Comparison of ENCODE assay signal across 8 cellular contexts in genomic region chr11:117817213-117818035, GRCh38.
DNase-seq lines count a peak whose midpoint lies in the region; ATAC-seq and TF ChIP-seq lines count a peak whose summit lies in the region.

No MANE protein-coding gene starts in this region.

- peak overlapping the region; percentile 39 for H3K27ac ChIP-seq in epithelial cell of prostate
- H3K27ac ChIP-seq in mucosa of rectum (ENCODE audit: low read depth in 2 of 2, low read length in 2 of 2) = peak overlapping the region in 1 of 2 donors; percentile 87

- H3K9ac ChIP-seq in mucosa of rectum (ENCODE audit: low read depth in 1 of 2, low read length in 2 of 2) = peak overlapping the region; percentile 24 to 25

- peaks cover 37 to 44% of the 10 kb centered on the region in 2 donors for H3K4me1 ChIP-seq in mucosa of rectum (ENCODE audit: control insufficient read depth in 2 of 2, insufficient read depth in 2 of 2, low read length in 2 of 2)

- no peaks in the 10 kb centered on the region for H3K36me3 ChIP-seq in mucosa of rectum (ENCODE audit: control insufficient read depth in 2 of 2, insufficient read depth in 2 of 2, low read length in 2 of 2)

- H3K4me3 ChIP-seq in GM12865 (ENCODE audit: low read depth, low read length) (peak overlapping the region; percentile 56), mucosa of rectum (ENCODE audit: low read length in 2 of 2) (peak overlapping the region in 1 of 2 donors; percentile 33)

- DNase-seq in GM12865 (ENCODE audit: low read depth) (peak; percentile 89), HS-5 (ENCODE audit: low read depth) (peak; percentile 38), NOMO-1 treated with dmso at 0.1 percent for 144 hours (lab: John Stamatoyannopoulos, UW; ENCODE audit: unreplicated experiment) (peak; percentile 56), epithelial cell of prostate (ENCODE audit: low read depth, low spot score) (no peak)
- peak; percentile 89 for DNase-seq in activated CD8-positive, alpha-beta memory T cell treated with anti-CD3 and anti-CD28 coated beads, Interleukin-2, amount 50 U/mL, for 4 hours
- DNase-seq in stimulated activated CD8-positive, alpha-beta memory T cell treated with anti-CD3 and anti-CD28 coated beads, Interleukin-4, amount 100 ng/mL, for 48 hours = peak; percentile 97

- TF ChIP-seq CTCF in GM12865 (IDR thresholded peaks at IDR 0.05; ENCODE audit: insufficient read depth, low read depth, low read length, missing control alignments) = peak; percentile 99

- no peaks in the 10 kb centered on the region for H3K9me3 ChIP-seq in mucosa of rectum (ENCODE audit: control insufficient read depth in 2 of 2, low read length in 2 of 2)

- ATAC-seq in HG03108 (IDR thresholded peaks at IDR 0.05; ENCODE audit: unreplicated experiment) = no peak

- no peaks in the 10 kb centered on the region for H3K27me3 ChIP-seq in mucosa of rectum (ENCODE audit: control insufficient read depth in 2 of 2, insufficient read depth in 2 of 2, low read length in 2 of 2)
